Comparison of ENCODE assay signal across 7 cellular contexts in the genomic region with DNA sequence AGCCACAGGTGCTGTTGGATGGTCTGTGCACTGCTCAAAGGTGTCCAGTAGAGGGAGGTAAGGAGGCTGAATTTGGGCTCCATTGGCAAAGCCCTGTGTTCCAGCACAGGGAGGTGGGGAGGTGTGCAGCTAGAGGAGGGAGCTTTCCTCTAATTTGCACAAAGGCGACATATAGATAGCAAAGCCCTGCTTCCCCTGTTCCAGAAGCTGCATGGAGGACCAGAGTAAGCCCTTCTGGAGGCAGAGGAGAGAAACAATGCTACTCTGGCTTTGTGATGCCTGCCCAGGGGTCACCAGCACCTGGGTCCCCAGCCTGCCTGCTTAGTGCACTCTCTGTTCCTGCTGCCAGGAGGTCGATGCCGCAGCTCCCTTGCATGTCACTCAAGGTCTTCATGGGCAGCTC. TPM values are rescaled to one million over a fixed set of nuclear protein-coding genes. Genes with fewer than 3 reads are reported as not detected.
A peak's percentile ranks its signal among the peaks of the same experiment; 100 is the strongest.
DNase-seq lines count a peak whose midpoint lies in the region; ATAC-seq and TF ChIP-seq lines count a peak whose summit lies in the region.

No MANE protein-coding gene starts in this region.

- dilution Hi-C loops in mammary epithelial cell (cut with HindIII; ENCODE audit: low sequenced_read_pairs), result no loop called here

- peaks cover 12% of the 10 kb centered on the region for H3K27me3 Mint-ChIP-seq in memory B cell

- in situ Hi-C loops in mammary epithelial cell (cut with MboI; ENCODE audit: low sequenced_read_pairs in 2 of 2), result no loop called here

- peak; percentile 80 for ATAC-seq in GM19025 (IDR thresholded peaks at IDR 0.05; ENCODE audit: low read depth, unreplicated experiment)
- peak; percentile 60 for ATAC-seq in HG03095 (IDR thresholded peaks at IDR 0.05; ENCODE audit: unreplicated experiment)
- peak; percentile 82 for ATAC-seq in memory B cell (ENCODE audit: low read depth)

- no peaks in the 10 kb centered on the region for H3K36me3 ChIP-seq in DOHH2 (ENCODE audit: control insufficient read depth, low read length)
- no peaks in the 10 kb centered on the region for H3K36me3 ChIP-seq in NT2/D1 (ENCODE audit: insufficient read depth, insufficient read length, low read length)
- no peaks in the 10 kb centered on the region for H3K36me3 ChIP-seq in mammary epithelial cell (ENCODE audit: insufficient read depth, low read length)

- TF ChIP-seq CTCF in DOHH2 (IDR thresholded peaks at IDR 0.05; ENCODE audit: low read depth, low read length, poor library complexity, severe bottlenecking) (peak; percentile 91), mammary epithelial cell (conservative IDR thresholded peaks at IDR 0.05 in 1 of 2, IDR thresholded peaks at IDR 0.05 in 1 of 2; ENCODE audit: extremely low read depth in 1 of 2, insufficient read depth in 1 of 2, low read depth in 1 of 2, low read length in 2 of 2) (peak; percentile 90 to 94)

- H3K9me3 ChIP-seq in DOHH2 (ENCODE audit: control insufficient read depth, insufficient read depth, low read length) (no peaks in the 10 kb centered on the region), NT2/D1 (ENCODE audit: insufficient read depth, low read length) (no peaks in the 10 kb centered on the region), mammary epithelial cell (replicated peaks; ENCODE audit: insufficient read depth, low read length) (no peaks in the 10 kb centered on the region)

- intact Hi-C loops in mammary epithelial cell (cut with micrococcal nuclease), result loop anchor here (1.0 to 5.0 kb wide), 4 partner anchors 48 to 246 kb away; no protein-coding TSS in a partner anchor

- H3K4me2 ChIP-seq in DOHH2 (ENCODE audit: low read length) (no peak overlapping the region), mammary epithelial cell (ENCODE audit: insufficient read depth, low read depth, low read length) (no peak overlapping the region)

- H3K36me3 Mint-ChIP-seq in memory B cell, result no peaks in the 10 kb centered on the region

- H3K79me2 ChIP-seq in DOHH2 (ENCODE audit: control insufficient read depth, low read length), result no peaks in the 10 kb centered on the region
- H3K79me2 ChIP-seq in mammary epithelial cell (ENCODE audit: insufficient read depth, low read length), result peaks cover 20% of the 10 kb centered on the region

- H3K9me2 ChIP-seq in DOHH2 (replicated peaks; ENCODE audit: control insufficient read depth, low read length), result no peaks in the 10 kb centered on the region

- peak; percentile 49 for DNase-seq in NT2/D1 (ENCODE audit: low read depth, low spot score)
- DNase-seq in mammary epithelial cell, result peak; percentile 48
- DNase-seq in memory B cell (ENCODE audit: low spot score in 2 of 2), result peak; percentile 45 to 48
- no peak for DNase-seq in OCI-M2 (lab: John Stamatoyannopoulos, UW; ENCODE audit: unreplicated experiment)

- CTCF ChIA-PET in mammary epithelial cell (lab: Charles Lee; ENCODE audit: low non-redundant PET), result interaction anchor here (1.0 to 2.2 kb wide), 2 partner anchors 48 to 70 kb away, joined by 4 to 29 read pairs; no protein-coding TSS in a partner anchor

- no peak overlapping the region for H3K27ac Mint-ChIP-seq in memory B cell

- H4K20me1 ChIP-seq in DOHH2 (ENCODE audit: control insufficient read depth, insufficient read depth, low read depth, low read length) (no peaks in the 10 kb centered on the region), mammary epithelial cell (ENCODE audit: insufficient read depth, low read length) (no peaks in the 10 kb centered on the region)

- BruUV-seq in mammary epithelial cell (replicated peaks; lab: Mats Ljungman, UMichigan), result no TSS peak

- H3K27ac ChIP-seq in DOHH2 (ENCODE audit: low read depth, low read length) (no peak overlapping the region), mammary epithelial cell (ENCODE audit: insufficient read depth, low read depth, low read length) (no peak overlapping the region)

- 80% methylated on average over 3 of the region's 3 CpGs for WGBS in mammary epithelial cell (ENCODE audit: low coverage, missing lambda C conversion rate)

- H3K4me3 Mint-ChIP-seq in memory B cell, result no peak overlapping the region

- H3K27me3 ChIP-seq in DOHH2 (ENCODE audit: control insufficient read depth, low read length) (peaks cover 65% of the 10 kb centered on the region), NT2/D1 (ENCODE audit: insufficient read depth, insufficient read length) (peaks cover 31% of the 10 kb centered on the region), mammary epithelial cell (ENCODE audit: insufficient read depth, low read length) (no peaks in the 10 kb centered on the region)

- H3F3A ChIP-seq in DOHH2 (ENCODE audit: control insufficient read depth, insufficient read depth), result no peaks in the 10 kb centered on the region

- H3K4me1 Mint-ChIP-seq in memory B cell, result peaks cover 28% of the 10 kb centered on the region

- peaks cover 7% of the 10 kb centered on the region for H3K4me1 ChIP-seq in DOHH2 (ENCODE audit: control insufficient read depth, low read length)
- peaks cover 10% of the 10 kb centered on the region for H3K4me1 ChIP-seq in NT2/D1 (ENCODE audit: insufficient read depth, insufficient read length)
- H3K4me1 ChIP-seq in mammary epithelial cell (ENCODE audit: insufficient read depth, low read length), result peaks cover 59% of the 10 kb centered on the region

- H3K4me3 ChIP-seq in DOHH2 (ENCODE audit: low read length) (no peak overlapping the region), NT2/D1 (ENCODE audit: insufficient read length, low read depth) (no peak overlapping the region), mammary epithelial cell (replicated peaks in 1 of 3; ENCODE audit: insufficient read depth in 1 of 3, low read depth in 2 of 3, low read length in 3 of 3) (no peak overlapping the region)

- no peaks in the 10 kb centered on the region for H3K9me3 Mint-ChIP-seq in memory B cell

- H3K9ac ChIP-seq in NT2/D1 (ENCODE audit: insufficient read length, low read depth), result no peak overlapping the region
- H3K9ac ChIP-seq in mammary epithelial cell (ENCODE audit: insufficient read depth, low read length), result no peak overlapping the region

- no peak overlapping the region for H2AFZ ChIP-seq in mammary epithelial cell (ENCODE audit: low read depth, low read length)

RNA-seq across cellular contexts. Expression of a gene that starts 3.4 kb away (rescaled TPM):
- total RNA-seq in mammary epithelial cell, result 10 to 100 TPM; 32.7 to 44.3 TPM
- 10.1 TPM for polyA plus RNA-seq in mammary epithelial cell
- 9.8 TPM for polyA minus RNA-seq in mammary epithelial cell
